Comparison of ENCODE assay signal across 25 cellular contexts in genomic region chr15:23385886-23386430, GRCh38. TPM values are rescaled to one million over a fixed set of nuclear protein-coding genes. Genes with fewer than 3 reads are reported as not detected.
"Had no signal": no experiment of that assay in that cellular context is flagged by ENCODE, and none has a peak within 500 bp of the region (broad histone marks: within the 10 kb centered on the region; RNA-seq: fewer than 3 reads in every experiment).

No MANE protein-coding gene starts in this region.

- ATAC-seq: foreskin keratinocyte; left cardiac atrium; natural killer cell treated with Interleukin-12 subunit alpha and Interleukin-12 subunit beta and Interleukin-15 and Interleukin-18, amount 100 ng/mL, for 72 hours; pancreas; sciatic nerve; stimulated activated memory B cell treated with anti-CD40 and anti-IgM and Interleukin-4, amounts not matched to agents 10 μg/mL and 1 μg/mL and 100 μg/mL, for 72 hours had no signal

- H3K36me3 ChIP-seq: left ventricle myocardium inferior, lower lobe of right lung, neural progenitor cell, pancreas, spleen, stomach, thoracic aorta had no signal

- H3K4me1 ChIP-seq: foreskin keratinocyte, left ventricle myocardium inferior, lower lobe of right lung, neural progenitor cell, pancreas, spleen, stomach had no signal

- H3K27ac ChIP-seq: foreskin keratinocyte, hepatocyte, left ventricle myocardium inferior, lower lobe of right lung, neural progenitor cell, pancreas, spleen, stomach, thoracic aorta had no signal

- DNase-seq: erythroblast; foreskin keratinocyte; kidney; left cardiac atrium; left ventricle myocardium inferior; lower lobe of right lung; nucleus accumbens; pancreas; spleen; stimulated activated CD4-positive, alpha-beta T cell treated with anti-CD3 and anti-CD28 coated beads, Interleukin-15, amount 100 ng/mL, for 24 hours; stimulated activated CD4-positive, alpha-beta T cell treated with anti-CD3 and anti-CD28 coated beads, Interleukin-1b, Interleukin-23, amount 100 ng/mL, for 48 hours; stimulated activated CD4-positive, alpha-beta T cell treated with anti-CD3 and anti-CD28 coated beads, Interleukin-4, amount 100 ng/mL, for 24 hours; stomach; substantia nigra; trophoblast cell had no signal

- H3K27me3 ChIP-seq: foreskin keratinocyte, hepatocyte, neural progenitor cell, pancreas had no signal

- H3K4me3 ChIP-seq: hepatocyte, left ventricle myocardium inferior, lower lobe of right lung, neural progenitor cell, pancreas, spleen, stomach, thoracic aorta had no signal

- H3K9me3 ChIP-seq: left ventricle myocardium inferior, lower lobe of right lung, pancreas, spleen, stomach, thoracic aorta had no signal

RNA-seq across cellular contexts. Expression of gene GOLGA8S, which starts 31.4 kb away (rescaled TPM):
- total RNA-seq: skeletal muscle tissue had no signal
- polyA plus RNA-seq: foreskin keratinocyte had no signal

RNA-seq across cellular contexts. Expression of gene GOLGA6L26, which starts 52.0 kb away (rescaled TPM):
- total RNA-seq: endothelial cell of umbilical vein; foreskin keratinocyte; hepatocyte; kidney; left cardiac atrium; left ventricle myocardium inferior; lower lobe of right lung; mesothelial cell of epicardium; natural killer cell treated with Interleukin-12 subunit alpha and Interleukin-12 subunit beta and Interleukin-15 and Interleukin-18, amount 100 ng/mL, for 72 hours; pancreas; progenitor cell of endocrine pancreas; sciatic nerve; skeletal muscle tissue; spleen; stomach; thoracic aorta had no signal
- polyA plus RNA-seq: endothelial cell of umbilical vein, foreskin keratinocyte, hepatocyte, pancreas, spleen, stomach had no signal
